31 cellular contexts compared by ENCODE assay signal in the genomic region with DNA sequence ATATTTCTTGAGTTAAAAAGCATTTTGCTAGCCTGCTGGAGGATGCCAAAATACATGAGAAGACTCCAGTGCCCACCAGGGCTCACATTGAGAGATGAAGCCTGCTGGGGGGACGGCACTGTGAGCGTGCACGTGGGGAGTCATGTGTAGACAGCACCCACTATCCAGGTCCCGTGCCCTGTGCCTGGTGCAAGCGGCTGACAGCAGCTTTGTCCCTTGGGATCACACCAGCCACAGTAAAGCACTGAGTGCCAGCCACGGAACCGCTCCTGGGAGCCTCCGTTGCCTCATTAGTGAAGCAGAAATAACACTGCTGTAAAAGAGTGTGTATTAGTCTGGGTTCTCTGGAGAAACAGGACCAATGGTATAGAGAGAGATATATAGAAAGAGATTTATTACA.
"Had no signal": no experiment of that assay in that cellular context is flagged by ENCODE, and none has a peak within 500 bp of the region (broad histone marks: within the 10 kb centered on the region; RNA-seq: fewer than 3 reads in every experiment).

No MANE protein-coding gene starts in this region.

- H3K36me3 Mint-ChIP-seq: activated CD4-positive, alpha-beta memory T cell treated with anti-CD3 and anti-CD28 coated beads for 36 hours; activated CD8-positive, alpha-beta memory T cell treated with anti-CD3 and anti-CD28 coated beads, Interleukin-2, amount 10 ng/mL, durations not matched to agents 7 days and 5 days; activated naive CD8-positive, alpha-beta T cell treated with anti-CD3 and anti-CD28 coated beads for 36 hours had no signal

- DNase-seq: activated B cell treated with CpG ODN at 0.5 μM for 24 hours; activated CD4-positive, alpha-beta memory T cell treated with anti-CD3 and anti-CD28 coated beads for 36 hours; activated CD4-positive, alpha-beta T cell treated with anti-CD3 and anti-CD28 coated beads for 36 hours; activated CD4-positive, alpha-beta T cell treated with anti-CD3 and anti-CD28 coated beads, Interleukin-2, amount 10 ng/mL, durations not matched to agents 24 days and 14 days; activated CD4-positive, CD25-positive, alpha-beta regulatory T cell treated with anti-CD3 and anti-CD28 coated beads, Interleukin-2, amount 50 U/mL, for 72 hours; activated CD8-positive, alpha-beta memory T cell treated with anti-CD3 and anti-CD28 coated beads, Interleukin-2, amount 10 ng/mL, durations not matched to agents 7 days and 5 days; activated CD8-positive, alpha-beta memory T cell treated with anti-CD3 and anti-CD28 coated beads, Interleukin-2, amount 50 U/mL, for 4 hours; activated CD8-positive, alpha-beta T cell treated with anti-CD3 and anti-CD28 coated beads, Interleukin-2, amount 10 ng/mL, durations not matched to agents 7 days and 5 days; activated gamma-delta T cell; activated naive CD4-positive, alpha-beta T cell; activated naive CD4-positive, alpha-beta T cell treated with anti-CD3 and anti-CD28 coated beads, Interleukin-2, amount 50 U/mL, for 16 hours; activated naive CD8-positive, alpha-beta T cell treated with anti-CD3 and anti-CD28 coated beads for 36 hours; activated naive CD8-positive, alpha-beta T cell treated with anti-CD3 and anti-CD28 coated beads, Interleukin-2, amount 50 U/mL, for 24 hours; activated T-cell treated with anti-CD3 and anti-CD28 coated beads, Interleukin-2, amount 50 U/mL, for 1 hour; activated T-cell treated with anti-CD3 and anti-CD28 coated beads, Interleukin-2, amount 50 U/mL, for 72 hours; adrenal gland; amygdala; aorta; central memory CD4-positive, alpha-beta T cell; cerebellar nuclear complex; colonic mucosa; effector CD8-positive, alpha-beta T cell; esophagus squamous epithelium; foreskin melanocyte; heart right ventricle; T-helper 1 cell; T-helper 17 cell; T1000; WERI-Rb-1 had no signal

- H3K9me3 Mint-ChIP-seq: activated B cell treated with CpG ODN at 0.5 μM for 24 hours; activated CD4-positive, alpha-beta memory T cell treated with anti-CD3 and anti-CD28 coated beads for 36 hours; activated CD4-positive, alpha-beta T cell treated with anti-CD3 and anti-CD28 coated beads, Interleukin-2, amount 10 ng/mL, durations not matched to agents 24 days and 14 days; activated naive CD8-positive, alpha-beta T cell treated with anti-CD3 and anti-CD28 coated beads for 36 hours; activated naive CD8-positive, alpha-beta T cell treated with anti-CD3 and anti-CD28 coated beads, Interleukin-2, amount 50 U/mL, for 24 hours; activated T-cell treated with anti-CD3 and anti-CD28 coated beads, Interleukin-2, amount 50 U/mL, for 72 hours; T-helper 2 cell treated with Interferon-gamma antibody and Interleukin-4, amounts not matched to agents 5 μg/mL and 100 μg/mL, for 36 hours had no signal

- ATAC-seq: activated CD4-positive, alpha-beta T cell treated with anti-CD3 and anti-CD28 coated beads for 36 hours; activated CD8-positive, alpha-beta memory T cell treated with anti-CD3 and anti-CD28 coated beads, Interleukin-2, amount 10 ng/mL, durations not matched to agents 7 days and 5 days; activated CD8-positive, alpha-beta T cell treated with anti-CD3 and anti-CD28 coated beads, Interleukin-2, amount 10 ng/mL, durations not matched to agents 7 days and 5 days; activated naive CD8-positive, alpha-beta T cell treated with anti-CD3 and anti-CD28 coated beads, Interleukin-2, amount 50 U/mL, for 24 hours; activated T-cell treated with anti-CD3 and anti-CD28 coated beads, Interleukin-2, amount 50 U/mL, for 72 hours; gastroesophageal sphincter; heart right ventricle; T-helper 17 cell had no signal

- H3K27ac Mint-ChIP-seq: activated B cell treated with CpG ODN at 0.5 μM for 24 hours; activated CD4-positive, alpha-beta memory T cell treated with anti-CD3 and anti-CD28 coated beads for 36 hours; activated CD4-positive, alpha-beta T cell treated with anti-CD3 and anti-CD28 coated beads for 36 hours; activated CD4-positive, alpha-beta T cell treated with anti-CD3 and anti-CD28 coated beads, Interleukin-2, amount 10 ng/mL, durations not matched to agents 24 days and 14 days; activated CD8-positive, alpha-beta memory T cell treated with anti-CD3 and anti-CD28 coated beads, Interleukin-2, amount 10 ng/mL, durations not matched to agents 7 days and 5 days; activated CD8-positive, alpha-beta T cell treated with anti-CD3 and anti-CD28 coated beads, Interleukin-2, amount 10 ng/mL, durations not matched to agents 7 days and 5 days; activated naive CD8-positive, alpha-beta T cell treated with anti-CD3 and anti-CD28 coated beads for 36 hours; activated naive CD8-positive, alpha-beta T cell treated with anti-CD3 and anti-CD28 coated beads, Interleukin-2, amount 50 U/mL, for 24 hours; activated T-cell treated with anti-CD3 and anti-CD28 coated beads, Interleukin-2, amount 50 U/mL, for 72 hours; T-helper 17 cell; T-helper 2 cell treated with Interferon-gamma antibody and Interleukin-4, amounts not matched to agents 5 μg/mL and 100 μg/mL, for 36 hours had no signal

- H3K4me3 Mint-ChIP-seq: activated B cell treated with CpG ODN at 0.5 μM for 24 hours; activated CD4-positive, alpha-beta memory T cell treated with anti-CD3 and anti-CD28 coated beads for 36 hours; activated CD4-positive, alpha-beta T cell treated with anti-CD3 and anti-CD28 coated beads for 36 hours; activated CD4-positive, alpha-beta T cell treated with anti-CD3 and anti-CD28 coated beads, Interleukin-2, amount 10 ng/mL, durations not matched to agents 24 days and 14 days; activated CD8-positive, alpha-beta memory T cell treated with anti-CD3 and anti-CD28 coated beads, Interleukin-2, amount 10 ng/mL, durations not matched to agents 7 days and 5 days; activated CD8-positive, alpha-beta T cell treated with anti-CD3 and anti-CD28 coated beads, Interleukin-2, amount 10 ng/mL, durations not matched to agents 7 days and 5 days; activated naive CD8-positive, alpha-beta T cell treated with anti-CD3 and anti-CD28 coated beads for 36 hours; activated naive CD8-positive, alpha-beta T cell treated with anti-CD3 and anti-CD28 coated beads, Interleukin-2, amount 50 U/mL, for 24 hours; activated T-cell treated with anti-CD3 and anti-CD28 coated beads, Interleukin-2, amount 50 U/mL, for 72 hours; T-helper 17 cell; T-helper 2 cell treated with Interferon-gamma antibody and Interleukin-4, amounts not matched to agents 5 μg/mL and 100 μg/mL, for 36 hours had no signal

- H3K4me1 Mint-ChIP-seq: activated naive CD8-positive, alpha-beta T cell treated with anti-CD3 and anti-CD28 coated beads, Interleukin-2, amount 50 U/mL, for 24 hours had no signal

- H3K27me3 Mint-ChIP-seq: activated B cell treated with CpG ODN at 0.5 μM for 24 hours; activated CD4-positive, alpha-beta T cell treated with anti-CD3 and anti-CD28 coated beads for 36 hours; activated naive CD8-positive, alpha-beta T cell treated with anti-CD3 and anti-CD28 coated beads for 36 hours; activated naive CD8-positive, alpha-beta T cell treated with anti-CD3 and anti-CD28 coated beads, Interleukin-2, amount 50 U/mL, for 24 hours had no signal
